Comparison of ENCODE assay signal across 34 cellular contexts in the genomic region with DNA sequence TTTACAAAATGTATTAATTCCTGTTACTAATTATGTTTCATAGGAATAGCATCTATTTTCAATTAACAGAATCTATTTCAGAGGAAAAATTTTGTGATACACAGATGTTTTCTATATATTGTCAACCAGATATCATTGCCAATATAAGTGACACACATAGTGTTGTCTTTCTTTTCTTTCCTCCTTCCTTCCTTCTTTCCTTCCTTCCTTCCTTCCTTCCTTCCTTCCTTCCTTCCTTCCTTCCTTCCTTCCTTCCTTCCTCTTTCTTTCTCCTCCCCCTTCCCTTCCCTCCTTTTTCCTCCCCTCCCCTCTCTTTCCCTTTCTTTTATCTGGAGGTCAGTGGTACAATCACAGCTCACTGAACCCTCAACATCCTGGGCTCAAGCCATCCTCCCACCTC.
"Had no signal": no experiment of that assay in that cellular context is flagged by ENCODE, and none has a peak within 500 bp of the region (broad histone marks: within the 10 kb centered on the region; RNA-seq: fewer than 3 reads in every experiment).

No MANE protein-coding gene starts in this region.

- H3K9ac ChIP-seq: KMS-11 had no signal

- H3K36me3 ChIP-seq: MG63 had no signal

- H3K27me3 ChIP-seq: MG63 had no signal

- H3K9me3 ChIP-seq: MG63 had no signal

- DNase-seq: Karpas-422, Kasumi-1, MG63, MM.1S, MV-4-11, NCI-H1048, NCI-H1092, NCI-H1092 treated with DMSO at 0.1 percent for 48 hours, NCI-H1105, NCI-H1105 treated with DMSO at 0.1 percent for 48 hours, NCI-H1417, NCI-H1417 treated with DMSO at 0.1 percent for 48 hours, NCI-H1436, NCI-H1436 treated with DMSO at 0.1 percent for 48 hours, NCI-H146, NCI-H1694, NCI-H1694 treated with DMSO at 0.1 percent for 48 hours, NCI-H187, NCI-H187 treated with DMSO at 0.1 percent for 48 hours, NCI-H1930, NCI-H2029, NCI-H2029 treated with DMSO at 0.1 percent for 48 hours, NCI-H2081, NCI-H2081 treated with DMSO at 0.1 percent for 48 hours, NCI-H2107, NCI-H2171, NCI-H2171 treated with DMSO at 0.1 percent for 48 hours, NCI-H2227 treated with DMSO at 0.1 percent for 48 hours, NCI-H226, NCI-H345, NCI-H446, NCI-H446 treated with DMSO at 0.1 percent for 48 hours, NCI-H510A had no signal

- H3K27ac ChIP-seq: KMS-11 had no signal

- H3K4me3 ChIP-seq: MG63 had no signal
